In the genomic region with DNA sequence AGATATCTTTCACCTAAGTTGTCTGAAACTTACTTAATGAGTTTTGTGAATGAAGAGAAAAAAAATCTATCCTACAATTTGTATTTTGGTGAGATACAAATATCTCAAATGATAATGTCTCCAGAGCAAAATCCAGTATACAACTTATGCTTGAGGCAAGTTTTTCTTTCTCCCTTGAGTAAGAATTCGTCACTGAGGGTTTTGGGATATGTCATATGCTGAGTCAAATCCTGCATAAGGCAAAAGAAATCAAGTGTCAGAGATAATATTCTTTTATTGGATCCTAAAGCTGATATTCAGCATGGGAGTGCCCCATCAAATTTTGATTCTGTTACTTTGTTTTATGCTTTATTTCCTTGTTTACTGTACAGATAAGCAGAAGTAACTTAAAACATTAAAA, we compare ENCODE assay signal across 22 cellular contexts.
"Had no signal": no experiment of that assay in that cellular context is flagged by ENCODE, and none has a peak within 500 bp of the region (broad histone marks: within the 10 kb centered on the region; RNA-seq: fewer than 3 reads in every experiment).

No MANE protein-coding gene starts in this region.

- H3K27me3 ChIP-seq: MG63, SJSA1 had no signal

- DNase-seq: Kasumi-1, MG63, NCI-H1092 treated with DMSO at 0.1 percent for 48 hours, NCI-H1436, NCI-H187, NCI-H2029, NCI-H2081 treated with DMSO at 0.1 percent for 48 hours, NCI-H2171, NCI-H226, NCI-H446, NCI-H510A, NCI-H524 treated with DMSO at 0.1 percent for 48 hours, NCI-H69, NCI-H774, SHP77 treated with DMSO at 0.1 percent for 48 hours had no signal

- ATAC-seq: K562, Panc1, Right ventricle myocardium inferior had no signal

- H3K27ac ChIP-seq: HL-60, KMS-11, SJSA1, SK-N-MC had no signal

- H3K4me1 ChIP-seq: SJSA1 had no signal
